In genomic region chr20:32163951-32164350, GRCh38 we compare ENCODE assay signal across 28 cellular contexts. TPM values are rescaled to one million over a fixed set of nuclear protein-coding genes. Genes with fewer than 3 reads are reported as not detected.
DNase-seq lines count a peak whose midpoint lies in the region; ATAC-seq and TF ChIP-seq lines count a peak whose summit lies in the region.
"Had no signal": no experiment of that assay in that cellular context is flagged by ENCODE, and none has a peak within 500 bp of the region (broad histone marks: within the 10 kb centered on the region; RNA-seq: fewer than 3 reads in every experiment).

No MANE protein-coding gene starts in this region.

- H3K9me2 ChIP-seq in Karpas-422 (replicated peaks; ENCODE audit: insufficient read depth, low read length) (no peaks in the 10 kb centered on the region), OCI-LY7 (ENCODE audit: insufficient read depth, low read length) (no peaks in the 10 kb centered on the region)

- TF ChIP-seq POLR2A in NB4 (IDR thresholded peaks at IDR 0.05; ENCODE audit: extremely low read depth, insufficient read length) = no peak

- H3K27me3 ChIP-seq in Karpas-422 (ENCODE audit: low read length) = no peaks in the 10 kb centered on the region
- H3K27me3 ChIP-seq: BLaER1 treated with 17β-estradiol and CSF1 and Interleukin-3, amounts not matched to agents 10 nM and 100 nM; SJCRH30 had no signal

- H3K36me3 Mint-ChIP-seq in activated naive CD8-positive, alpha-beta T cell = peaks cover 16% of the 10 kb centered on the region
- peaks cover 53% of the 10 kb centered on the region for H3K36me3 Mint-ChIP-seq in activated naive CD8-positive, alpha-beta T cell treated with anti-CD3 and anti-CD28 coated beads, Interleukin-2, amount 50 U/mL, for 24 hours (ENCODE audit: low read depth)
- H3K36me3 Mint-ChIP-seq in activated T-helper 17 cell treated with anti-CD3 and anti-CD28 coated beads, Interleukin-2, amount 50 U/mL, for 72 hours (ENCODE audit: low read depth) = peaks cover 89% of the 10 kb centered on the region
- peaks cover 89% of the 10 kb centered on the region for H3K36me3 Mint-ChIP-seq in stimulated activated effector memory CD8-positive, alpha-beta T cell treated with anti-CD3 and anti-CD28 coated beads, Interleukin-12 subunit alpha, Interleukin-12 subunit beta, amount 100 ng/mL, for 72 hours
- H3K36me3 Mint-ChIP-seq in endothelial cell (ENCODE audit: low read depth, unreplicated experiment) = peaks cover 54% of the 10 kb centered on the region

- no peak overlapping the region for H3K4me3 ChIP-seq in NB4 (ENCODE audit: low read depth, low read length)
- H3K4me3 ChIP-seq in Karpas-422 (ENCODE audit: low read length) = no peak overlapping the region
- H3K4me3 ChIP-seq in OCI-LY7 (ENCODE audit: low read depth, low read length, poor library complexity, severe bottlenecking) = no peak overlapping the region
- H3K4me3 ChIP-seq: A549; BLaER1 treated with 17β-estradiol and CSF1 and Interleukin-3, amounts not matched to agents 10 nM and 100 nM; GM23248; SJCRH30 had no signal

- no peak for TF ChIP-seq CTCF in NB4 (IDR thresholded peaks at IDR 0.05; ENCODE audit: low read depth, low read length)
- no peak for TF ChIP-seq CTCF in endothelial cell (IDR thresholded peaks at IDR 0.05; ENCODE audit: unreplicated experiment)
- no peak for TF ChIP-seq CTCF in OCI-LY7 (conservative IDR thresholded peaks at IDR 0.05; ENCODE audit: low read length)

- H3K9ac ChIP-seq in Karpas-422 (ENCODE audit: low read length) = no peak overlapping the region
- H3K9ac ChIP-seq: BLaER1 treated with 17β-estradiol and CSF1 and Interleukin-3, amounts not matched to agents 10 nM and 100 nM; GM23248 had no signal

- no peaks in the 10 kb centered on the region for H3K4me1 ChIP-seq in Karpas-422 (ENCODE audit: low read length)
- no peaks in the 10 kb centered on the region for H3K4me1 ChIP-seq in OCI-LY7 (ENCODE audit: insufficient read depth, low read length, poor library complexity, severe bottlenecking)
- H3K4me1 ChIP-seq: A549 had no signal

- ATAC-seq in activated naive CD8-positive, alpha-beta T cell treated with anti-CD3 and anti-CD28 coated beads, Interleukin-2, amount 50 U/mL, for 24 hours = no peak
- no peak for ATAC-seq in activated T-helper 17 cell treated with anti-CD3 and anti-CD28 coated beads, Interleukin-2, amount 50 U/mL, for 72 hours (replicated peaks)
- no peak for ATAC-seq in stimulated activated effector memory CD8-positive, alpha-beta T cell treated with anti-CD3 and anti-CD28 coated beads, Interleukin-12 subunit alpha, Interleukin-12 subunit beta, amount 100 ng/mL, for 72 hours
- ATAC-seq: A549; CD8-positive, alpha-beta T cell; PC-3; Right ventricle myocardium inferior; SK-N-SH treated with all-trans-retinoic acid at 6 μM for 48 hours had no signal

- DNase-seq in activated naive CD8-positive, alpha-beta T cell treated with anti-CD3 and anti-CD28 coated beads, Interleukin-2, amount 50 U/mL, for 24 hours = no peak
- DNase-seq in NB4 (ENCODE audit: low read depth) (peak; percentile 53), Karpas-422 (no peak), endothelial cell (ENCODE audit: low spot score) (no peak), OCI-LY7 (ENCODE audit: low spot score) (no peak)
- no peak for DNase-seq in stimulated activated effector memory CD8-positive, alpha-beta T cell treated with anti-CD3 and anti-CD28 coated beads, Interleukin-12 subunit alpha, Interleukin-12 subunit beta, amount 100 ng/mL, for 72 hours (ENCODE audit: low spot score in 2 of 2)
- DNase-seq: AML-193; Caco-2; CD8-positive, alpha-beta T cell; GM23248; H7; IMR-90; NCI-H1092; NCI-H1436 treated with DMSO at 0.1 percent for 48 hours; NCI-H187 treated with DMSO at 0.1 percent for 48 hours; NCI-H2107; NCI-H446; NCI-H524 treated with DMSO at 0.1 percent for 48 hours; NCI-H774; PC-3; SJCRH30; T-helper 1 cell had no signal

- CTCF ChIA-PET in OCI-LY7 (lab: Charles Lee; ENCODE audit: unreplicated experiment) = no interaction called here

- H3K27ac Mint-ChIP-seq in activated naive CD8-positive, alpha-beta T cell = peak overlapping the region; percentile 34
- no peak overlapping the region for H3K27ac Mint-ChIP-seq in activated naive CD8-positive, alpha-beta T cell treated with anti-CD3 and anti-CD28 coated beads, Interleukin-2, amount 50 U/mL, for 24 hours
- peak overlapping the region; percentile 65 for H3K27ac Mint-ChIP-seq in activated T-helper 17 cell treated with anti-CD3 and anti-CD28 coated beads, Interleukin-2, amount 50 U/mL, for 72 hours
- peak overlapping the region; percentile 79 for H3K27ac Mint-ChIP-seq in stimulated activated effector memory CD8-positive, alpha-beta T cell treated with anti-CD3 and anti-CD28 coated beads, Interleukin-12 subunit alpha, Interleukin-12 subunit beta, amount 100 ng/mL, for 72 hours
- no peak overlapping the region for H3K27ac Mint-ChIP-seq in endothelial cell (ENCODE audit: unreplicated experiment)

- H3K79me2 ChIP-seq in Karpas-422 (ENCODE audit: low read length) = no peaks in the 10 kb centered on the region
- no peaks in the 10 kb centered on the region for H3K79me2 ChIP-seq in OCI-LY7 (ENCODE audit: insufficient read depth, low read depth, low read length)

- H4K20me1 ChIP-seq in Karpas-422 (ENCODE audit: insufficient read depth, low read depth, low read length) (no peaks in the 10 kb centered on the region), OCI-LY7 (ENCODE audit: insufficient read depth, low read length) (no peaks in the 10 kb centered on the region)

- H2AFZ ChIP-seq in Karpas-422 (ENCODE audit: low read length) = no peak overlapping the region
- H2AFZ ChIP-seq in OCI-LY7 (ENCODE audit: low read length) = no peak overlapping the region
- H2AFZ ChIP-seq: GM23248 had no signal

- POLR2A ChIA-PET in OCI-LY7 (lab: Charles Lee) = no interaction called here

- no TSS peak for BruUV-seq in OCI-LY7 (replicated peaks; lab: Mats Ljungman, UMichigan)

- H3K27ac ChIP-seq in Karpas-422 (ENCODE audit: low read length) = no peak overlapping the region
- no peak overlapping the region for H3K27ac ChIP-seq in OCI-LY7 (ENCODE audit: low read depth, low read length, poor library complexity, severe bottlenecking)
- H3K27ac ChIP-seq: A549, GM23248, SJCRH30 had no signal

- H3K4me1 Mint-ChIP-seq in activated naive CD8-positive, alpha-beta T cell (ENCODE audit: low read depth) = no peaks in the 10 kb centered on the region
- H3K4me1 Mint-ChIP-seq in activated naive CD8-positive, alpha-beta T cell treated with anti-CD3 and anti-CD28 coated beads, Interleukin-2, amount 50 U/mL, for 24 hours = peaks cover under 1% of the 10 kb centered on the region
- H3K4me1 Mint-ChIP-seq in activated T-helper 17 cell treated with anti-CD3 and anti-CD28 coated beads, Interleukin-2, amount 50 U/mL, for 72 hours = peaks cover 3% of the 10 kb centered on the region
- no peaks in the 10 kb centered on the region for H3K4me1 Mint-ChIP-seq in stimulated activated effector memory CD8-positive, alpha-beta T cell treated with anti-CD3 and anti-CD28 coated beads, Interleukin-12 subunit alpha, Interleukin-12 subunit beta, amount 100 ng/mL, for 72 hours
- peaks cover 15% of the 10 kb centered on the region for H3K4me1 Mint-ChIP-seq in endothelial cell (ENCODE audit: unreplicated experiment)

- no peaks in the 10 kb centered on the region for H3K27me3 Mint-ChIP-seq in activated naive CD8-positive, alpha-beta T cell
- no peaks in the 10 kb centered on the region for H3K27me3 Mint-ChIP-seq in activated naive CD8-positive, alpha-beta T cell treated with anti-CD3 and anti-CD28 coated beads, Interleukin-2, amount 50 U/mL, for 24 hours
- no peaks in the 10 kb centered on the region for H3K27me3 Mint-ChIP-seq in activated T-helper 17 cell treated with anti-CD3 and anti-CD28 coated beads, Interleukin-2, amount 50 U/mL, for 72 hours
- peaks cover 10% of the 10 kb centered on the region for H3K27me3 Mint-ChIP-seq in endothelial cell (ENCODE audit: unreplicated experiment)

- H3K9me3 ChIP-seq in Karpas-422 (ENCODE audit: low read length) = no peaks in the 10 kb centered on the region
- no peaks in the 10 kb centered on the region for H3K9me3 ChIP-seq in OCI-LY7 (ENCODE audit: low read length)
- H3K9me3 ChIP-seq: A549; BLaER1 treated with 17β-estradiol and CSF1 and Interleukin-3, amounts not matched to agents 10 nM and 100 nM; Caco-2; SJCRH30 had no signal

- no peak overlapping the region for H3K4me3 Mint-ChIP-seq in activated naive CD8-positive, alpha-beta T cell
- no peak overlapping the region for H3K4me3 Mint-ChIP-seq in activated naive CD8-positive, alpha-beta T cell treated with anti-CD3 and anti-CD28 coated beads, Interleukin-2, amount 50 U/mL, for 24 hours
- no peak overlapping the region for H3K4me3 Mint-ChIP-seq in activated T-helper 17 cell treated with anti-CD3 and anti-CD28 coated beads, Interleukin-2, amount 50 U/mL, for 72 hours
- H3K4me3 Mint-ChIP-seq in stimulated activated effector memory CD8-positive, alpha-beta T cell treated with anti-CD3 and anti-CD28 coated beads, Interleukin-12 subunit alpha, Interleukin-12 subunit beta, amount 100 ng/mL, for 72 hours = no peak overlapping the region
- H3K4me3 Mint-ChIP-seq in endothelial cell (ENCODE audit: unreplicated experiment) = no peak overlapping the region
- H3K4me3 Mint-ChIP-seq: CD8-positive, alpha-beta T cell had no signal

- no peak overlapping the region for H3K4me2 ChIP-seq in Karpas-422 (ENCODE audit: low read depth, low read length, poor library complexity, severe bottlenecking)
- H3K4me2 ChIP-seq in OCI-LY7 (ENCODE audit: low read length) = no peak overlapping the region
- H3K4me2 ChIP-seq: A549 had no signal

- intact Hi-C loops in OCI-LY7 (cut with micrococcal nuclease; ENCODE audit: unreplicated experiment) = no loop called here

- H3K36me3 ChIP-seq in Karpas-422 (ENCODE audit: insufficient read depth, low read length) = peaks cover 8% of the 10 kb centered on the region; the same call in 1 of the 2 replicates
- peaks cover 69% of the 10 kb centered on the region for H3K36me3 ChIP-seq in OCI-LY7 (ENCODE audit: insufficient read depth, low read length)

- no peaks in the 10 kb centered on the region for H3K9me3 Mint-ChIP-seq in activated naive CD8-positive, alpha-beta T cell (ENCODE audit: low read depth)
- H3K9me3 Mint-ChIP-seq in activated naive CD8-positive, alpha-beta T cell treated with anti-CD3 and anti-CD28 coated beads, Interleukin-2, amount 50 U/mL, for 24 hours = no peaks in the 10 kb centered on the region
- no peaks in the 10 kb centered on the region for H3K9me3 Mint-ChIP-seq in activated T-helper 17 cell treated with anti-CD3 and anti-CD28 coated beads, Interleukin-2, amount 50 U/mL, for 72 hours
- H3K9me3 Mint-ChIP-seq in stimulated activated effector memory CD8-positive, alpha-beta T cell treated with anti-CD3 and anti-CD28 coated beads, Interleukin-12 subunit alpha, Interleukin-12 subunit beta, amount 100 ng/mL, for 72 hours = no peaks in the 10 kb centered on the region
- H3K9me3 Mint-ChIP-seq in endothelial cell (ENCODE audit: unreplicated experiment) = no peaks in the 10 kb centered on the region
- H3K9me3 Mint-ChIP-seq: CD8-positive, alpha-beta T cell had no signal

RNA-seq across cellular contexts. Expression of gene PLAGL2, which starts 43.6 kb away (rescaled TPM):
- total RNA-seq in activated T-helper 17 cell treated with anti-CD3 and anti-CD28 coated beads, Interleukin-2, amount 50 U/mL, for 72 hours = 10 to 100 TPM; 61.9 to 93.1 TPM
- 19.2 and 30.5 TPM in 2 replicates for total RNA-seq in Karpas-422 (2014; rRNA removed; shearing (Covaris generic); ENCODE audit: low replicate concordance)
- total RNA-seq in endothelial cell (ENCODE audit: unreplicated experiment) = 23.7 TPM
- total RNA-seq in OCI-LY7 (2014; rRNA removed; shearing (Covaris generic)) = 7.4 and 9.8 TPM in 2 replicates
- 40.3 and 42.9 TPM in 2 replicates for total RNA-seq in OCI-LY7 (2022)

RNA-seq across cellular contexts. Expression of gene POFUT1, which starts 43.7 kb away (rescaled TPM):
- 10 to 100 TPM; 41.4 TPM for total RNA-seq in activated T-helper 17 cell treated with anti-CD3 and anti-CD28 coated beads, Interleukin-2, amount 50 U/mL, for 72 hours
- 16.7 and 25.8 TPM in 2 replicates for total RNA-seq in Karpas-422 (2014; rRNA removed; shearing (Covaris generic); ENCODE audit: low replicate concordance)
- total RNA-seq in endothelial cell (ENCODE audit: unreplicated experiment) (43.5 TPM), OCI-LY7 (2022) (27.8 and 33.1 TPM in 2 replicates)
- total RNA-seq in OCI-LY7 (2014; rRNA removed; shearing (Covaris generic)) = 16.8 and 21.4 TPM in 2 replicates

RNA-seq across cellular contexts. Expression of gene TM9SF4, which starts 54.4 kb away (rescaled TPM):
- 10 to 100 TPM; 47.0 to 47.4 TPM for total RNA-seq in activated T-helper 17 cell treated with anti-CD3 and anti-CD28 coated beads, Interleukin-2, amount 50 U/mL, for 72 hours
- 22.5 and 25.0 TPM in 2 replicates for total RNA-seq in Karpas-422 (2014; rRNA removed; shearing (Covaris generic); ENCODE audit: low replicate concordance)
- total RNA-seq in endothelial cell (ENCODE audit: unreplicated experiment) (46.0 TPM), OCI-LY7 (2022) (38.9 and 40.7 TPM in 2 replicates)
- 16.6 and 20.8 TPM in 2 replicates for total RNA-seq in OCI-LY7 (2014; rRNA removed; shearing (Covaris generic))

Comparison
In these comparisons a context has a peak if more than half of its experiments do, and no peak if none do; other contexts are left out.
1. H3K27ac Mint-ChIP-seq: peak in activated naive CD8-positive, alpha-beta T cell (single experiment), activated T-helper 17 cell treated with anti-CD3 and anti-CD28 coated beads, Interleukin-2, amount 50 U/mL, for 72 hours (single experiment) and stimulated activated effector memory CD8-positive, alpha-beta T cell treated with anti-CD3 and anti-CD28 coated beads, Interleukin-12 subunit alpha, Interleukin-12 subunit beta, amount 100 ng/mL, for 72 hours (single experiment); none in activated naive CD8-positive, alpha-beta T cell treated with anti-CD3 and anti-CD28 coated beads, Interleukin-2, amount 50 U/mL, for 24 hours (single experiment) and endothelial cell (single experiment).